ENCODE assay signal across 8 cellular contexts in genomic region chr5:53430618-53431252, GRCh38. TPM values are rescaled to one million over a fixed set of nuclear protein-coding genes. Genes with fewer than 3 reads are reported as not detected.
A peak's percentile ranks its signal among the peaks of the same experiment; 100 is the strongest.
DNase-seq lines count a peak whose midpoint lies in the region; ATAC-seq and TF ChIP-seq lines count a peak whose summit lies in the region.

No MANE protein-coding gene starts in this region.

- intact Hi-C loops in dorsolateral prefrontal cortex (cut with DNase I) = no loop called here

- TF ChIP-seq CTCF in NB4 (IDR thresholded peaks at IDR 0.05; ENCODE audit: low read depth, low read length) = peak; percentile 21
- peak in 39 of 56 donors; percentile 11 to 56 (median 30) for TF ChIP-seq CTCF in dorsolateral prefrontal cortex (IDR thresholded peaks at IDR 0.05 in 54 of 56, conservative IDR thresholded peaks at IDR 0.05 in 2 of 56; ENCODE audit: low read depth in 1 of 56, partially characterized antibody in 56 of 56)
- TF ChIP-seq CTCF in nephron (IDR thresholded peaks at IDR 0.05; ENCODE audit: unreplicated experiment in 3 of 3) = peak; percentile 20 to 45 (median 26)

- ATAC-seq in HG02970 (IDR thresholded peaks at IDR 0.05; ENCODE audit: low FRiP score, unreplicated experiment) = no peak

- no peaks in the 10 kb centered on the region for H3K36me3 Mint-ChIP-seq in nephron (ENCODE audit: low read depth)

- no peaks in the 10 kb centered on the region for H3K9me3 Mint-ChIP-seq in nephron

- no peak overlapping the region for H3K4me3 Mint-ChIP-seq in nephron

- no peak for TF ChIP-seq POLR2A in NB4 (IDR thresholded peaks at IDR 0.05; ENCODE audit: extremely low read depth, insufficient read length)

- peak overlapping the region in 1 of 3 experiments; percentile 13 for H3K27ac Mint-ChIP-seq in nephron

- peaks cover 0 to 2% (median 0%) of the 10 kb centered on the region in 45 donors for H3K27me3 ChIP-seq in dorsolateral prefrontal cortex

- H3K27ac ChIP-seq in dorsolateral prefrontal cortex = no peak overlapping the region

- H3K4me1 Mint-ChIP-seq in nephron = peaks cover 57% of the 10 kb centered on the region

- H3K4me3 ChIP-seq in NB4 (ENCODE audit: low read depth, low read length) (no peak overlapping the region), dorsolateral prefrontal cortex (no peak overlapping the region)

- DNase-seq in EL = peak; percentile 80
- DNase-seq in NB4 (ENCODE audit: low read depth) = peak; percentile 38
- DNase-seq in dorsolateral prefrontal cortex = no peak
- no peak for DNase-seq in activated CD4-positive, CD25-positive, alpha-beta regulatory T cell treated with anti-CD3 and anti-CD28 coated beads, Interleukin-2, amount 50 U/mL, for 72 hours
- DNase-seq in NCI-H1048 (lab: John Stamatoyannopoulos, UW) = no peak
- DNase-seq in activated CD8-positive, alpha-beta memory T cell treated with anti-CD3 and anti-CD28 coated beads, Interleukin-2, amount 50 U/mL, for 48 hours = no peak

- H3K27me3 Mint-ChIP-seq in nephron (ENCODE audit: low read depth) = no peaks in the 10 kb centered on the region

RNA-seq across cellular contexts. Expression of gene FST, which starts 49.7 kb away (rescaled TPM):
- 1 to 10 TPM in 21 of 120 experiments, under 1 TPM in 68, not detected in 31; 0.18 to 3.3 (median 0.63) TPM for total RNA-seq in dorsolateral prefrontal cortex

Comparison
In these comparisons a context has a peak if more than half of its experiments do, and no peak if none do; other contexts are left out.
1. DNase-seq: peak in EL (single experiment) and NB4 (single experiment); none in dorsolateral prefrontal cortex (0 of 10), activated CD4-positive, CD25-positive, alpha-beta regulatory T cell treated with anti-CD3 and anti-CD28 coated beads, Interleukin-2, amount 50 U/mL, for 72 hours (single experiment), NCI-H1048 (single experiment) and activated CD8-positive, alpha-beta memory T cell treated with anti-CD3 and anti-CD28 coated beads, Interleukin-2, amount 50 U/mL, for 48 hours (single experiment).
2. Peak in every context shown above with its lines, with median percentiles within 50 percentile points of each other: CTCF ChIP-seq.